2 cellular contexts compared by ENCODE assay signal in the genomic region with DNA sequence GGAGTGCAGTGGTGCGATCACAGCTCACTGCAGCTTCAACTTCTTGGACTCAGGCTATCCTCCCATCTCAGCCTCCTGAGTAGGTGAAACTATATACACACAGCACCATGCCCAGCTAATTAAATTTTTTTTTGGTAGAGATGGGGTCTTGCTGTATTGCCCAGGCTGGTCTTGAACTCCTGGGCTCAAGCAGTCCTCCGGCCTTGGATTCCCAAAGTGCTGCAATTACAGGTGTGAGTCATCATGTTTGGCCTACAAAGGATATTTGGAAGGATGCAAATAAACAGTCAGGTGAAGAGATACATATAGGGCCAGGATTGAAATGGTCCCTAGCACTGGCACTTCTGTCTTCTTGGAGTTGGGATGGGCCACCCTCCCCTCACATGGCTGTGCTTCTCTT.
TF ChIP-seq lines count a peak whose summit lies in the region.

No MANE protein-coding gene starts in this region.

TF ChIP-seq in WTC11, 78 proteins besides CTCF, POLR2A, EP300 and RAD21:
- TF ChIP-seq CBFB (CRISPR knock-in tag; IDR thresholded peaks at IDR 0.05; ENCODE audit: low read depth): no peak
- TF ChIP-seq, protein P1, sequence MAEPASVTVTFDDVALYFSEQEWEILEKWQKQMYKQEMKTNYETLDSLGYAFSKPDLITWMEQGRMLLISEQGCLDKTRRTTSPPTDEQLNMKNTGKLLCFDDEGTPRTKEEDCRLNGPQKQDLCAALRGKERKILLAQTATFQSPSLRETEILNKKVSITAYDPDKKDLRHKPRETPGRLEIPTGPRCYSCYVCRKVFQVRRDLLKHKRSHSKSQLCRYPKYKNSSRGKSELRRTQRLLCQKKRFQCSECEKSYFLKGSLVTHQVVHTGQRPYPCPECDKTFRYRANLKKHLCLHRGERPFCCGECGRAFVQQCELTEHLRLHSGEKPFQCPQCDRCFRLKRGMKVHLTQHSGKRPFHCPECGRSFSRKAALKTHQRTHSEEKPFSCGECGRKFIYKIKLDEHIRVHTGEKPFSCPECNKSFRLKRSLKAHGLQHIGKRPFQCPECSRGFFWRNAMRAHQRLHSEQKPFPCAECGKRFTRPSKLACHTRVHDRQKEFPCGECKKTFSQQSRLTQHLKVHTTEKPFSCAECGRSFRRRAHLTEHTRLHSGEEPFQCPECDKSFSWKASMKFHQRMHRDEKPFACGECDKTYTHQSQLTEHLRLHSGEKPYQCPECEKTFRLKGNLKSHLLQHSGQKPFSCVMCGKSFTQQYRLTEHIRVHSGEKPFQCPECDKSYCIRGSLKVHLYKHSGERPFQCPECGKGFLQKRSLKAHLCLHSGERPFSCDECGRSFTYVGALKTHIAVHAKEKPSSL (CRISPR knock-in tag; conservative IDR thresholded peaks at IDR 0.05): no peak
- no peak for TF ChIP-seq TEAD4 (CRISPR knock-in tag; IDR thresholded peaks at IDR 0.05)
- TF ChIP-seq JAZF1 (CRISPR knock-in tag; IDR thresholded peaks at IDR 0.05): no peak
- peak; percentile 87; the same call in 1 of the 2 replicates for TF ChIP-seq ZNF121 (CRISPR knock-in tag; IDR thresholded peaks at IDR 0.05)
- TF ChIP-seq GTF2I (CRISPR knock-in tag; conservative IDR thresholded peaks at IDR 0.05): 0 out of 2 replicates have a peak, but pooled peaks have one; percentile 7
- TF ChIP-seq CREM (CRISPR knock-in tag; IDR thresholded peaks at IDR 0.05): no peak
- no peak for TF ChIP-seq GRHL2 (CRISPR knock-in tag; IDR thresholded peaks at IDR 0.05; ENCODE audit: insufficient replicate concordance, severe bottlenecking)
TF ChIP-seq in WTC11: peak in this region for 2.

TF ChIP-seq in HepG2, 621 proteins besides CTCF, POLR2A, EP300 and RAD21:
- TF ChIP-seq FOSL2 (CRISPR knock-in tag; IDR thresholded peaks at IDR 0.05): peak; percentile 77
- TF ChIP-seq, protein P2, sequence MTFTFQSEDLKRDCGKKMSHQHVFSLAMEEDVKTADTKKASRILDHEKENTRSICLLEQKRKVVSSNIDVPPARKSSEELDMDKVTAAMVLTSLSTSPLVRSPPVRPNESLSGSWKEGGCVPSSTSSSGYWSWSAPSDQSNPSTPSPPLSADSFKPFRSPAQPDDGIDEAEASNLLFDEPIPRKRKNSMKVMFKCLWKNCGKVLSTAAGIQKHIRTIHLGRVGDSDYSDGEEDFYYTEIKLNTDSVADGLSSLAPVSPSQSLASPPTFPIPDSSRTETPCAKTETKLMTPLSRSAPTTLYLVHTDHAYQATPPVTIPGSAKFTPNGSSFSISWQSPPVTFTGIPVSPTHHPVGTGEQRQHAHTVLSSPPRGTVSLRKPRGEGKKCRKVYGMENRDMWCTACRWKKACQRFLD (CRISPR knock-in tag; IDR thresholded peaks at IDR 0.05; ENCODE audit: borderline replicate concordance): no peak
- TF ChIP-seq E2F2 (CRISPR knock-in tag; IDR thresholded peaks at IDR 0.05; ENCODE audit: borderline replicate concordance): no peak
- peak; percentile 93 for TF ChIP-seq ZNF121 (CRISPR knock-in tag; IDR thresholded peaks at IDR 0.05)
- no peak for TF ChIP-seq REXO4 (CRISPR knock-in tag; IDR thresholded peaks at IDR 0.05; ENCODE audit: borderline replicate concordance)
- TF ChIP-seq, protein P3, sequence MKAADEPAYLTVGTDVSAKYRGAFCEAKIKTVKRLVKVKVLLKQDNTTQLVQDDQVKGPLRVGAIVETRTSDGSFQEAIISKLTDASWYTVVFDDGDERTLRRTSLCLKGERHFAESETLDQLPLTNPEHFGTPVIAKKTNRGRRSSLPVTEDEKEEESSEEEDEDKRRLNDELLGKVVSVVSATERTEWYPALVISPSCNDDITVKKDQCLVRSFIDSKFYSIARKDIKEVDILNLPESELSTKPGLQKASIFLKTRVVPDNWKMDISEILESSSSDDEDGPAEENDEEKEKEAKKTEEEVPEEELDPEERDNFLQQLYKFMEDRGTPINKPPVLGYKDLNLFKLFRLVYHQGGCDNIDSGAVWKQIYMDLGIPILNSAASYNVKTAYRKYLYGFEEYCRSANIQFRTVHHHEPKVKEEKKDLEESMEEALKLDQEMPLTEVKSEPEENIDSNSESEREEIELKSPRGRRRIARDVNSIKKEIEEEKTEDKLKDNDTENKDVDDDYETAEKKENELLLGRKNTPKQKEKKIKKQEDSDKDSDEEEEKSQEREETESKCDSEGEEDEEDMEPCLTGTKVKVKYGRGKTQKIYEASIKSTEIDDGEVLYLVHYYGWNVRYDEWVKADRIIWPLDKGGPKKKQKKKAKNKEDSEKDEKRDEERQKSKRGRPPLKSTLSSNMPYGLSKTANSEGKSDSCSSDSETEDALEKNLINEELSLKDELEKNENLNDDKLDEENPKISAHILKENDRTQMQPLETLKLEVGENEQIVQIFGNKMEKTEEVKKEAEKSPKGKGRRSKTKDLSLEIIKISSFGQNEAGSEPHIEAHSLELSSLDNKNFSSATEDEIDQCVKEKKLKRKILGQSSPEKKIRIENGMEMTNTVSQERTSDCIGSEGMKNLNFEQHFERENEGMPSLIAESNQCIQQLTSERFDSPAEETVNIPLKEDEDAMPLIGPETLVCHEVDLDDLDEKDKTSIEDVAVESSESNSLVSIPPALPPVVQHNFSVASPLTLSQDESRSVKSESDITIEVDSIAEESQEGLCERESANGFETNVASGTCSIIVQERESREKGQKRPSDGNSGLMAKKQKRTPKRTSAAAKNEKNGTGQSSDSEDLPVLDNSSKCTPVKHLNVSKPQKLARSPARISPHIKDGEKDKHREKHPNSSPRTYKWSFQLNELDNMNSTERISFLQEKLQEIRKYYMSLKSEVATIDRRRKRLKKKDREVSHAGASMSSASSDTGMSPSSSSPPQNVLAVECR (CRISPR knock-in tag; IDR thresholded peaks at IDR 0.05; ENCODE audit: borderline replicate concordance): no peak
